Comparison of ENCODE assay signal across 1 cellular context in genomic region chr18:68763082-68763481, GRCh38.
TF ChIP-seq lines count a peak whose summit lies in the region.

No MANE protein-coding gene starts in this region.

TF ChIP-seq in endothelial cell of umbilical vein, 7 proteins besides CTCF, POLR2A, EP300 and RAD21 (continued from another document):
- no peak for TF ChIP-seq GATA2 (IDR thresholded peaks at IDR 0.05; ENCODE audit: insufficient read depth, insufficient read length, low read depth, low read length)
